Comparison of ENCODE assay signal across 27 cellular contexts in genomic region chr11:12657336-12657735, GRCh38.
"Had no signal": no experiment of that assay in that cellular context is flagged by ENCODE, and none has a peak within 500 bp of the region (broad histone marks: within the 10 kb centered on the region; RNA-seq: fewer than 3 reads in every experiment).

No MANE protein-coding gene starts in this region.

- H3K4me1 Mint-ChIP-seq: stimulated activated effector memory CD8-positive, alpha-beta T cell treated with anti-CD3 and anti-CD28 coated beads, Interleukin-12 subunit alpha, Interleukin-12 subunit beta, amount 100 ng/mL, for 72 hours; stimulated activated memory B cell treated with anti-CD40 and anti-IgM and Interleukin-4, amounts not matched to agents 10 μg/mL and 1 μg/mL and 100 μg/mL, for 72 hours; stimulated activated naive B cell treated with anti-CD40 and anti-IgM and Interleukin-4, amounts not matched to agents 10 μg/mL and 1 μg/mL and 100 μg/mL, for 72 hours; stimulated activated naive CD8-positive, alpha-beta T cell treated with anti-CD3 and anti-CD28 coated beads, Interleukin-15, amount 100 ng/mL, for 72 hours had no signal

- H3K27me3 Mint-ChIP-seq: stimulated activated memory B cell treated with anti-CD40 and anti-IgM and Interleukin-4, amounts not matched to agents 10 μg/mL and 1 μg/mL and 100 μg/mL, for 72 hours; type B pancreatic cell had no signal

- H3K9me3 Mint-ChIP-seq: stimulated activated naive CD8-positive, alpha-beta T cell treated with anti-CD3 and anti-CD28 coated beads, Interleukin-15, amount 100 ng/mL, for 72 hours; type B pancreatic cell had no signal

- H3K4me3 ChIP-seq: stomach, suprapubic skin, testis, thoracic aorta, thyroid gland, tibial artery, tibial nerve, transverse colon, upper lobe of left lung, upper lobe of right lung, uterus, vagina had no signal

- H3K4me1 ChIP-seq: stomach, suprapubic skin, testis, thyroid gland, tibial artery, tibial nerve, transverse colon, upper lobe of left lung, upper lobe of right lung, uterus, vagina had no signal

- ATAC-seq: stimulated activated effector memory CD8-positive, alpha-beta T cell treated with anti-CD3 and anti-CD28 coated beads, Interleukin-12 subunit alpha, Interleukin-12 subunit beta, amount 100 ng/mL, for 72 hours; stimulated activated memory B cell treated with anti-CD40 and anti-IgM and Interleukin-4, amounts not matched to agents 10 μg/mL and 1 μg/mL and 100 μg/mL, for 72 hours; stimulated activated naive B cell treated with anti-CD40 and anti-IgM and Interleukin-4, amounts not matched to agents 10 μg/mL and 1 μg/mL and 100 μg/mL, for 72 hours; stimulated activated naive CD8-positive, alpha-beta T cell treated with anti-CD3 and anti-CD28 coated beads, Interleukin-15, amount 100 ng/mL, for 72 hours; stimulated activated naive CD8-positive, alpha-beta T cell treated with anti-CD3 and anti-CD28 coated beads, Interleukin-15, Interleukin-2, amounts not matched to agents 100 U/mL and 50 U/mL, for 24 hours; upper lobe of right lung had no signal

- DNase-seq: stimulated activated CD4-positive, alpha-beta T cell treated with anti-CD3 and anti-CD28 coated beads, Interleukin-2, amount 100 ng/mL, for 48 hours; stimulated activated CD4-positive, alpha-beta T cell treated with anti-CD3 and anti-CD28 coated beads, Interleukin-4, amount 100 ng/mL, for 1 hour; stimulated activated CD4-positive, alpha-beta T cell treated with anti-CD3 and anti-CD28 coated beads, Interleukin-4, amount 100 ng/mL, for 24 hours; stimulated activated CD4-positive, alpha-beta T cell treated with anti-CD3 and anti-CD28 coated beads, Interleukin-4, amount 100 ng/mL, for 4 hours; stimulated activated CD8-positive, alpha-beta memory T cell treated with anti-CD3 and anti-CD28 coated beads, Interleukin-4, amount 100 ng/mL, for 48 hours; stimulated activated naive B cell treated with anti-CD40 and anti-IgM and Interleukin-4, amounts not matched to agents 10 μg/mL and 1 μg/mL and 100 μg/mL, for 72 hours; stimulated activated naive CD4-positive, alpha-beta T cell; stimulated activated naive CD4-positive, alpha-beta T cell treated with Interleukin-2 at 50 U/mL for 16 hours; stimulated activated naive CD8-positive, alpha-beta T cell treated with anti-CD3 and anti-CD28 coated beads, Interleukin-15, amount 100 ng/mL, for 72 hours; stimulated activated naive CD8-positive, alpha-beta T cell treated with anti-CD3 and anti-CD28 coated beads, Interleukin-15, Interleukin-2, amounts not matched to agents 100 U/mL and 50 U/mL, for 24 hours; stomach; substantia nigra; testis; thyroid gland; tibial artery; transverse colon; upper lobe of left lung; upper lobe of right lung; uterus had no signal

- H3K27ac ChIP-seq: stomach, suprapubic skin, testis, thoracic aorta, thyroid gland, tibial artery, tibial nerve, transverse colon, upper lobe of left lung, upper lobe of right lung, uterus, vagina had no signal

- H3K9me3 ChIP-seq: testis, thyroid gland, upper lobe of right lung, uterus had no signal

- H3K4me3 Mint-ChIP-seq: stimulated activated effector memory CD8-positive, alpha-beta T cell treated with anti-CD3 and anti-CD28 coated beads, Interleukin-12 subunit alpha, Interleukin-12 subunit beta, amount 100 ng/mL, for 72 hours; stimulated activated memory B cell treated with anti-CD40 and anti-IgM and Interleukin-4, amounts not matched to agents 10 μg/mL and 1 μg/mL and 100 μg/mL, for 72 hours; stimulated activated naive B cell treated with anti-CD40 and anti-IgM and Interleukin-4, amounts not matched to agents 10 μg/mL and 1 μg/mL and 100 μg/mL, for 72 hours; stimulated activated naive CD8-positive, alpha-beta T cell treated with anti-CD3 and anti-CD28 coated beads, Interleukin-15, amount 100 ng/mL, for 72 hours; stimulated activated naive CD8-positive, alpha-beta T cell treated with anti-CD3 and anti-CD28 coated beads, Interleukin-15, Interleukin-2, amounts not matched to agents 100 ng/mL and 50 ng/mL, for 24 hours; type B pancreatic cell had no signal

- H3K27me3 ChIP-seq: stomach, suprapubic skin, testis, thyroid gland, tibial artery, tibial nerve, transverse colon, upper lobe of left lung, upper lobe of right lung, uterus, vagina had no signal

- H3K36me3 Mint-ChIP-seq: stimulated activated effector memory CD8-positive, alpha-beta T cell treated with anti-CD3 and anti-CD28 coated beads, Interleukin-12 subunit alpha, Interleukin-12 subunit beta, amount 100 ng/mL, for 72 hours; stimulated activated memory B cell treated with anti-CD40 and anti-IgM and Interleukin-4, amounts not matched to agents 10 μg/mL and 1 μg/mL and 100 μg/mL, for 72 hours; stimulated activated naive B cell treated with anti-CD40 and anti-IgM and Interleukin-4, amounts not matched to agents 10 μg/mL and 1 μg/mL and 100 μg/mL, for 72 hours; type B pancreatic cell had no signal

- H3K36me3 ChIP-seq: stomach, suprapubic skin, thoracic aorta, thyroid gland, tibial nerve, transverse colon, upper lobe of left lung, upper lobe of right lung, uterus, vagina had no signal

- H3K27ac Mint-ChIP-seq: stimulated activated effector memory CD8-positive, alpha-beta T cell treated with anti-CD3 and anti-CD28 coated beads, Interleukin-12 subunit alpha, Interleukin-12 subunit beta, amount 100 ng/mL, for 72 hours; stimulated activated memory B cell treated with anti-CD40 and anti-IgM and Interleukin-4, amounts not matched to agents 10 μg/mL and 1 μg/mL and 100 μg/mL, for 72 hours; stimulated activated naive B cell treated with anti-CD40 and anti-IgM and Interleukin-4, amounts not matched to agents 10 μg/mL and 1 μg/mL and 100 μg/mL, for 72 hours; stimulated activated naive CD8-positive, alpha-beta T cell treated with anti-CD3 and anti-CD28 coated beads, Interleukin-15, amount 100 ng/mL, for 72 hours; stimulated activated naive CD8-positive, alpha-beta T cell treated with anti-CD3 and anti-CD28 coated beads, Interleukin-15, Interleukin-2, amounts not matched to agents 100 ng/mL and 50 ng/mL, for 24 hours; type B pancreatic cell had no signal
